1 cellular context compared by ENCODE assay signal in the genomic region with DNA sequence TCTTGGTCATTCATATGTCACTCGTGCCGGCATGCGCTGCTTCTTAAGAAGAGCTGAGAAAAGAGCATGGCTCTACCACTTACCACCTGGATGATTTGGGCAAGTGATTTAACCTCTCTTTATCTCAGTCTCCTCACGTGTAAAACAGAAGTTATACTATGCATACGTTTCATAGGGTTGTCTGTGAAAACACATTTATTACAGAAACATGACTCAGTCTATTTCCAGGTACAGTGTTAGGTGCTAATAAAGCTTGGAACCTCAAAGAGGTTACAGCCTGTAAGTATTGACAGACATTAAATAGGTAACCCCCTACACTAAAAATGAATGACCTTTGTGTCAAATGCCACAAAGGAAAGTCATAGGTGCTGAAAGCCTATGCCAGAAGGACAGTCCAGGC.
TF ChIP-seq lines count a peak whose summit lies in the region.

No MANE protein-coding gene starts in this region.

TF ChIP-seq in WTC11, 78 proteins besides CTCF, POLR2A, EP300 and RAD21 (continued from another document):
- TF ChIP-seq, protein P1, sequence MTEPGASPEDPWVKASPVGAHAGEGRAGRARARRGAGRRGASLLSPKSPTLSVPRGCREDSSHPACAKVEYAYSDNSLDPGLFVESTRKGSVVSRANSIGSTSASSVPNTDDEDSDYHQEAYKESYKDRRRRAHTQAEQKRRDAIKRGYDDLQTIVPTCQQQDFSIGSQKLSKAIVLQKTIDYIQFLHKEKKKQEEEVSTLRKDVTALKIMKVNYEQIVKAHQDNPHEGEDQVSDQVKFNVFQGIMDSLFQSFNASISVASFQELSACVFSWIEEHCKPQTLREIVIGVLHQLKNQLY (CRISPR knock-in tag; IDR thresholded peaks at IDR 0.05): no peak
- TF ChIP-seq SOX15 (CRISPR knock-in tag; IDR thresholded peaks at IDR 0.05) (no peak), MXD4 (CRISPR knock-in tag; IDR thresholded peaks at IDR 0.05; ENCODE audit: borderline replicate concordance) (no peak)
TF ChIP-seq in WTC11: peak in this region for 0.
